ENCODE assay signal across 1 cellular context in the genomic region with DNA sequence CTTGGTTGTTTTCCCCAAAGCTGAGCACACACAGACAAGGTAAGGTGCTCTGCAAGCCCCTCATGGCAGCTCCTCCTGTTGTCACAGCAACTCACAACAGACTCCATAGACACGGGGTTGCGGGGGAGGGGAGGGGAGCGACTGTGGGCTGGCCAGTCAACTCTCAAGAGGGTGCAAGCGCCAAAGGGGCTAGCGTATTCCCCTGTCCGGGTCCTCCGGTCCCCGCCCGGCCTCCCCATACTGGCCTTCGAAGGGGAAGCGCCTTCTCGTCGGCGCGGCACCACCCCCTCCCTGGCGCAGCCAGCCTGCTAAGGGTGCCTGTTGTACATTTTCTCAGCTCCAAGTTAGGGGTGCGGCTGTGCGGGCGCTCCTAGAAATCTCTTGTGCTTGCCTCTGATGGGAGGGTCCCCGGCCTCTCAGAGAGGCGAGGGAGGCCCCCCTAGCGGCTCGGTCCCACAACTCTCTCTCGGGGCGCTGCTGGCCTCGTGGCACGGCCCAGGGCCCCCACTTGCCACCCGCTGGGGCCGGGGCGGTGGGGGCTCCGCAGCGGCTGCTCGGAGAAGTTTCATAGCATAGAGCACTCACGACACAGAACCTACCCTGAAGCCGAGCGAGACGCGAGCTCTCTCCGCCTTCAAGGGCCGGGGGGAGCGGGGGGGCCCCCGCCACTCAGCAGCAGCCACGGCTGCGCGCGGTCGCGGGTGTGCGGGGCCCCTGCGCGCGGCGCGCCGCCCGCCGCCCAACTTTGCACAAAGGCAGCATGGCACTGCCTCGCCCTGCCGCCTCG.
TF ChIP-seq lines count a peak whose summit lies in the region.

No MANE protein-coding gene starts in this region.

TF ChIP-seq in HEK293, 187 proteins besides CTCF, POLR2A, EP300 and RAD21 (continued from another document and continues in another):
- TF ChIP-seq, protein P1, sequence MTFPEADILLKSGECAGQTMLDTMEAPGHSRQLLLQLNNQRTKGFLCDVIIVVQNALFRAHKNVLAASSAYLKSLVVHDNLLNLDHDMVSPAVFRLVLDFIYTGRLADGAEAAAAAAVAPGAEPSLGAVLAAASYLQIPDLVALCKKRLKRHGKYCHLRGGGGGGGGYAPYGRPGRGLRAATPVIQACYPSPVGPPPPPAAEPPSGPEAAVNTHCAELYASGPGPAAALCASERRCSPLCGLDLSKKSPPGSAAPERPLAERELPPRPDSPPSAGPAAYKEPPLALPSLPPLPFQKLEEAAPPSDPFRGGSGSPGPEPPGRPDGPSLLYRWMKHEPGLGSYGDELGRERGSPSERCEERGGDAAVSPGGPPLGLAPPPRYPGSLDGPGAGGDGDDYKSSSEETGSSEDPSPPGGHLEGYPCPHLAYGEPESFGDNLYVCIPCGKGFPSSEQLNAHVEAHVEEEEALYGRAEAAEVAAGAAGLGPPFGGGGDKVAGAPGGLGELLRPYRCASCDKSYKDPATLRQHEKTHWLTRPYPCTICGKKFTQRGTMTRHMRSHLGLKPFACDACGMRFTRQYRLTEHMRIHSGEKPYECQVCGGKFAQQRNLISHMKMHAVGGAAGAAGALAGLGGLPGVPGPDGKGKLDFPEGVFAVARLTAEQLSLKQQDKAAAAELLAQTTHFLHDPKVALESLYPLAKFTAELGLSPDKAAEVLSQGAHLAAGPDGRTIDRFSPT (tag by site-specific recombination; IDR thresholded peaks at IDR 0.05) = no peak
- TF ChIP-seq, protein P2, sequence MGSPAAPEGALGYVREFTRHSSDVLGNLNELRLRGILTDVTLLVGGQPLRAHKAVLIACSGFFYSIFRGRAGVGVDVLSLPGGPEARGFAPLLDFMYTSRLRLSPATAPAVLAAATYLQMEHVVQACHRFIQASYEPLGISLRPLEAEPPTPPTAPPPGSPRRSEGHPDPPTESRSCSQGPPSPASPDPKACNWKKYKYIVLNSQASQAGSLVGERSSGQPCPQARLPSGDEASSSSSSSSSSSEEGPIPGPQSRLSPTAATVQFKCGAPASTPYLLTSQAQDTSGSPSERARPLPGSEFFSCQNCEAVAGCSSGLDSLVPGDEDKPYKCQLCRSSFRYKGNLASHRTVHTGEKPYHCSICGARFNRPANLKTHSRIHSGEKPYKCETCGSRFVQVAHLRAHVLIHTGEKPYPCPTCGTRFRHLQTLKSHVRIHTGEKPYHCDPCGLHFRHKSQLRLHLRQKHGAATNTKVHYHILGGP (tag by site-specific recombination; IDR thresholded peaks at IDR 0.05) = no peak
- TF ChIP-seq ZNF843 (tag by site-specific recombination; IDR thresholded peaks at IDR 0.05) (no peak), ZNF214 (tag by site-specific recombination; IDR thresholded peaks at IDR 0.05; ENCODE audit: borderline replicate concordance) (no peak), ZBTB8A (tag by site-specific recombination; IDR thresholded peaks at IDR 0.05) (no peak; the same call in 1 of the 2 replicates), ZNF658 (tag by site-specific recombination; IDR thresholded peaks at IDR 0.05) (no peak), ZNF548 (tag by site-specific recombination; IDR thresholded peaks at IDR 0.05) (no peak), ZNF138 (tag by site-specific recombination; IDR thresholded peaks at IDR 0.05; ENCODE audit: borderline replicate concordance) (no peak), ZNF660 (tag by site-specific recombination; IDR thresholded peaks at IDR 0.05) (no peak), ZNF112 (tag by site-specific recombination; IDR thresholded peaks at IDR 0.05) (no peak), ZNF423 (tag by site-specific recombination; IDR thresholded peaks at IDR 0.05) (no peak), ZXDB (tag by site-specific recombination; IDR thresholded peaks at IDR 0.05) (0 out of 2 replicates have a peak, but pooled peaks have one; percentile 14), ZSCAN30 (tag by site-specific recombination; IDR thresholded peaks at IDR 0.05) (no peak; the same call in 1 of the 2 replicates), ZFP3 (tag by site-specific recombination; IDR thresholded peaks at IDR 0.05; ENCODE audit: low read depth) (no peak), ZNF184 (tag by site-specific recombination; IDR thresholded peaks at IDR 0.05) (no peak), ZBTB1 (tag by site-specific recombination; IDR thresholded peaks at IDR 0.05) (no peak), ZNF610 (tag by site-specific recombination; IDR thresholded peaks at IDR 0.05; ENCODE audit: borderline replicate concordance) (no peak), ZEB2 (tag by site-specific recombination; IDR thresholded peaks at IDR 0.05) (0 out of 2 replicates have a peak, but pooled peaks have one; percentile 23), ZNF76 (tag by site-specific recombination; IDR thresholded peaks at IDR 0.05; ENCODE audit: borderline replicate concordance, low read depth) (no peak), ZNF202 (tag by site-specific recombination; IDR thresholded peaks at IDR 0.05; ENCODE audit: borderline replicate concordance) (no peak), ZSCAN16 (tag by site-specific recombination; IDR thresholded peaks at IDR 0.05) (peak; percentile 84), ZNF529 (tag by site-specific recombination; IDR thresholded peaks at IDR 0.05; ENCODE audit: insufficient replicate concordance) (no peak), ZNF248 (tag by site-specific recombination; IDR thresholded peaks at IDR 0.05) (no peak), ZNF530 (tag by site-specific recombination; IDR thresholded peaks at IDR 0.05; ENCODE audit: low read depth) (no peak), ZNF404 (tag by site-specific recombination; IDR thresholded peaks at IDR 0.05) (no peak), ZNF561 (tag by site-specific recombination; IDR thresholded peaks at IDR 0.05; ENCODE audit: borderline replicate concordance) (no peak), ZNF146 (tag by site-specific recombination; IDR thresholded peaks at IDR 0.05) (no peak), ZNF335 (tag by site-specific recombination; conservative IDR thresholded peaks at IDR 0.05) (peak; percentile 70), ZNF510 (tag by site-specific recombination; IDR thresholded peaks at IDR 0.05; ENCODE audit: insufficient replicate concordance) (no peak), ZNF596 (tag by site-specific recombination; IDR thresholded peaks at IDR 0.05) (no peak)
- TF ChIP-seq, protein P3, sequence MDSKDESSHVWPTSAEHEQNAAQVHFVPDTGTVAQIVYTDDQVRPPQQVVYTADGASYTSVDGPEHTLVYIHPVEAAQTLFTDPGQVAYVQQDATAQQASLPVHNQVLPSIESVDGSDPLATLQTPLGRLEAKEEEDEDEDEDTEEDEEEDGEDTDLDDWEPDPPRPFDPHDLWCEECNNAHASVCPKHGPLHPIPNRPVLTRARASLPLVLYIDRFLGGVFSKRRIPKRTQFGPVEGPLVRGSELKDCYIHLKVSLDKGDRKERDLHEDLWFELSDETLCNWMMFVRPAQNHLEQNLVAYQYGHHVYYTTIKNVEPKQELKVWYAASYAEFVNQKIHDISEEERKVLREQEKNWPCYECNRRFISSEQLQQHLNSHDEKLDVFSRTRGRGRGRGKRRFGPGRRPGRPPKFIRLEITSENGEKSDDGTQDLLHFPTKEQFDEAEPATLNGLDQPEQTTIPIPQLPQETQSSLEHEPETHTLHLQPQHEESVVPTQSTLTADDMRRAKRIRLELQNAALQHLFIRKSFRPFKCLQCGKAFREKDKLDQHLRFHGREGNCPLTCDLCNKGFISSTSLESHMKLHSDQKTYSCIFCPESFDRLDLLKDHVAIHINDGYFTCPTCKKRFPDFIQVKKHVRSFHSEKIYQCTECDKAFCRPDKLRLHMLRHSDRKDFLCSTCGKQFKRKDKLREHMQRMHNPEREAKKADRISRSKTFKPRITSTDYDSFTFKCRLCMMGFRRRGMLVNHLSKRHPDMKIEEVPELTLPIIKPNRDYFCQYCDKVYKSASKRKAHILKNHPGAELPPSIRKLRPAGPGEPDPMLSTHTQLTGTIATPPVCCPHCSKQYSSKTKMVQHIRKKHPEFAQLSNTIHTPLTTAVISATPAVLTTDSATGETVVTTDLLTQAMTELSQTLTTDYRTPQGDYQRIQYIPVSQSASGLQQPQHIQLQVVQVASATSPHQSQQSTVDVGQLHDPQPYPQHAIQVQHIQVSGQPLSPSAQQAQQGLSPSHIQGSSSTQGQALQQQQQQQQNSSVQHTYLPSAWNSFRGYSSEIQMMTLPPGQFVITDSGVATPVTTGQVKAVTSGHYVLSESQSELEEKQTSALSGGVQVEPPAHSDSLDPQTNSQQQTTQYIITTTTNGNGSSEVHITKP (tag by site-specific recombination; IDR thresholded peaks at IDR 0.05) = no peak
- TF ChIP-seq, protein P4, sequence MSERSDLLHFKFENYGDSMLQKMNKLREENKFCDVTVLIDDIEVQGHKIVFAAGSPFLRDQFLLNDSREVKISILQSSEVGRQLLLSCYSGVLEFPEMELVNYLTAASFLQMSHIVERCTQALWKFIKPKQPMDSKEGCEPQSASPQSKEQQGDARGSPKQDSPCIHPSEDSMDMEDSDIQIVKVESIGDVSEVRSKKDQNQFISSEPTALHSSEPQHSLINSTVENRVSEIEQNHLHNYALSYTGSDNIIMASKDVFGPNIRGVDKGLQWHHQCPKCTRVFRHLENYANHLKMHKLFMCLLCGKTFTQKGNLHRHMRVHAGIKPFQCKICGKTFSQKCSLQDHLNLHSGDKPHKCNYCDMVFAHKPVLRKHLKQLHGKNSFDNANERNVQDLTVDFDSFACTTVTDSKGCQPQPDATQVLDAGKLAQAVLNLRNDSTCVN (tag by site-specific recombination; optimal IDR thresholded peaks at IDR 0.05) = peak; percentile 47
- TF ChIP-seq, protein P5, sequence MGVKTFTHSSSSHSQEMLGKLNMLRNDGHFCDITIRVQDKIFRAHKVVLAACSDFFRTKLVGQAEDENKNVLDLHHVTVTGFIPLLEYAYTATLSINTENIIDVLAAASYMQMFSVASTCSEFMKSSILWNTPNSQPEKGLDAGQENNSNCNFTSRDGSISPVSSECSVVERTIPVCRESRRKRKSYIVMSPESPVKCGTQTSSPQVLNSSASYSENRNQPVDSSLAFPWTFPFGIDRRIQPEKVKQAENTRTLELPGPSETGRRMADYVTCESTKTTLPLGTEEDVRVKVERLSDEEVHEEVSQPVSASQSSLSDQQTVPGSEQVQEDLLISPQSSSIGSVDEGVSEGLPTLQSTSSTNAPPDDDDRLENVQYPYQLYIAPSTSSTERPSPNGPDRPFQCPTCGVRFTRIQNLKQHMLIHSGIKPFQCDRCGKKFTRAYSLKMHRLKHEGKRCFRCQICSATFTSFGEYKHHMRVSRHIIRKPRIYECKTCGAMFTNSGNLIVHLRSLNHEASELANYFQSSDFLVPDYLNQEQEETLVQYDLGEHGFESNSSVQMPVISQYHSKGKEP (tag by site-specific recombination; IDR thresholded peaks at IDR 0.05) = no peak
- TF ChIP-seq, protein P6, sequence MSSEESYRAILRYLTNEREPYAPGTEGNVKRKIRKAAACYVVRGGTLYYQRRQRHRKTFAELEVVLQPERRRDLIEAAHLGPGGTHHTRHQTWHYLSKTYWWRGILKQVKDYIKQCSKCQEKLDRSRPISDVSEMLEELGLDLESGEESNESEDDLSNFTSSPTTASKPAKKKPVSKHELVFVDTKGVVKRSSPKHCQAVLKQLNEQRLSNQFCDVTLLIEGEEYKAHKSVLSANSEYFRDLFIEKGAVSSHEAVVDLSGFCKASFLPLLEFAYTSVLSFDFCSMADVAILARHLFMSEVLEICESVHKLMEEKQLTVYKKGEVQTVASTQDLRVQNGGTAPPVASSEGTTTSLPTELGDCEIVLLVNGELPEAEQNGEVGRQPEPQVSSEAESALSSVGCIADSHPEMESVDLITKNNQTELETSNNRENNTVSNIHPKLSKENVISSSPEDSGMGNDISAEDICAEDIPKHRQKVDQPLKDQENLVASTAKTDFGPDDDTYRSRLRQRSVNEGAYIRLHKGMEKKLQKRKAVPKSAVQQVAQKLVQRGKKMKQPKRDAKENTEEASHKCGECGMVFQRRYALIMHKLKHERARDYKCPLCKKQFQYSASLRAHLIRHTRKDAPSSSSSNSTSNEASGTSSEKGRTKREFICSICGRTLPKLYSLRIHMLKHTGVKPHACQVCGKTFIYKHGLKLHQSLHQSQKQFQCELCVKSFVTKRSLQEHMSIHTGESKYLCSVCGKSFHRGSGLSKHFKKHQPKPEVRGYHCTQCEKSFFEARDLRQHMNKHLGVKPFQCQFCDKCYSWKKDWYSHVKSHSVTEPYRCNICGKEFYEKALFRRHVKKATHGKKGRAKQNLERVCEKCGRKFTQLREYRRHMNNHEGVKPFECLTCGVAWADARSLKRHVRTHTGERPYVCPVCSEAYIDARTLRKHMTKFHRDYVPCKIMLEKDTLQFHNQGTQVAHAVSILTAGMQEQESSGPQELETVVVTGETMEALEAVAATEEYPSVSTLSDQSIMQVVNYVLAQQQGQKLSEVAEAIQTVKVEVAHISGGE (tag by site-specific recombination; conservative IDR thresholded peaks at IDR 0.05; ENCODE audit: low read depth) = 0 out of 2 replicates have a peak, but pooled peaks have one; percentile 15
- TF ChIP-seq, protein P7, sequence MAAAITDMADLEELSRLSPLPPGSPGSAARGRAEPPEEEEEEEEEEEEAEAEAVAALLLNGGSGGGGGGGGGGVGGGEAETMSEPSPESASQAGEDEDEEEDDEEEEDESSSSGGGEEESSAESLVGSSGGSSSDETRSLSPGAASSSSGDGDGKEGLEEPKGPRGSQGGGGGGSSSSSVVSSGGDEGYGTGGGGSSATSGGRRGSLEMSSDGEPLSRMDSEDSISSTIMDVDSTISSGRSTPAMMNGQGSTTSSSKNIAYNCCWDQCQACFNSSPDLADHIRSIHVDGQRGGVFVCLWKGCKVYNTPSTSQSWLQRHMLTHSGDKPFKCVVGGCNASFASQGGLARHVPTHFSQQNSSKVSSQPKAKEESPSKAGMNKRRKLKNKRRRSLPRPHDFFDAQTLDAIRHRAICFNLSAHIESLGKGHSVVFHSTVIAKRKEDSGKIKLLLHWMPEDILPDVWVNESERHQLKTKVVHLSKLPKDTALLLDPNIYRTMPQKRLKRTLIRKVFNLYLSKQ (tag by site-specific recombination; IDR thresholded peaks at IDR 0.05; ENCODE audit: borderline replicate concordance) = no peak
- TF ChIP-seq, protein P8, sequence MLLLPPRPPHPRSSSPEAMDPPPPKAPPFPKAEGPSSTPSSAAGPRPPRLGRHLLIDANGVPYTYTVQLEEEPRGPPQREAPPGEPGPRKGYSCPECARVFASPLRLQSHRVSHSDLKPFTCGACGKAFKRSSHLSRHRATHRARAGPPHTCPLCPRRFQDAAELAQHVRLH (tag by site-specific recombination; IDR thresholded peaks at IDR 0.05) = no peak
- TF ChIP-seq, protein P9, sequence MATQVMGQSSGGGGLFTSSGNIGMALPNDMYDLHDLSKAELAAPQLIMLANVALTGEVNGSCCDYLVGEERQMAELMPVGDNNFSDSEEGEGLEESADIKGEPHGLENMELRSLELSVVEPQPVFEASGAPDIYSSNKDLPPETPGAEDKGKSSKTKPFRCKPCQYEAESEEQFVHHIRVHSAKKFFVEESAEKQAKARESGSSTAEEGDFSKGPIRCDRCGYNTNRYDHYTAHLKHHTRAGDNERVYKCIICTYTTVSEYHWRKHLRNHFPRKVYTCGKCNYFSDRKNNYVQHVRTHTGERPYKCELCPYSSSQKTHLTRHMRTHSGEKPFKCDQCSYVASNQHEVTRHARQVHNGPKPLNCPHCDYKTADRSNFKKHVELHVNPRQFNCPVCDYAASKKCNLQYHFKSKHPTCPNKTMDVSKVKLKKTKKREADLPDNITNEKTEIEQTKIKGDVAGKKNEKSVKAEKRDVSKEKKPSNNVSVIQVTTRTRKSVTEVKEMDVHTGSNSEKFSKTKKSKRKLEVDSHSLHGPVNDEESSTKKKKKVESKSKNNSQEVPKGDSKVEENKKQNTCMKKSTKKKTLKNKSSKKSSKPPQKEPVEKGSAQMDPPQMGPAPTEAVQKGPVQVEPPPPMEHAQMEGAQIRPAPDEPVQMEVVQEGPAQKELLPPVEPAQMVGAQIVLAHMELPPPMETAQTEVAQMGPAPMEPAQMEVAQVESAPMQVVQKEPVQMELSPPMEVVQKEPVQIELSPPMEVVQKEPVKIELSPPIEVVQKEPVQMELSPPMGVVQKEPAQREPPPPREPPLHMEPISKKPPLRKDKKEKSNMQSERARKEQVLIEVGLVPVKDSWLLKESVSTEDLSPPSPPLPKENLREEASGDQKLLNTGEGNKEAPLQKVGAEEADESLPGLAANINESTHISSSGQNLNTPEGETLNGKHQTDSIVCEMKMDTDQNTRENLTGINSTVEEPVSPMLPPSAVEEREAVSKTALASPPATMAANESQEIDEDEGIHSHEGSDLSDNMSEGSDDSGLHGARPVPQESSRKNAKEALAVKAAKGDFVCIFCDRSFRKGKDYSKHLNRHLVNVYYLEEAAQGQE (tag by site-specific recombination; IDR thresholded peaks at IDR 0.05) = no peak
